In genomic region chr11:35794850-35795249, GRCh38 we compare ENCODE assay signal across 17 cellular contexts.
DNase-seq lines count a peak whose midpoint lies in the region; ATAC-seq, FAIRE-seq and TF ChIP-seq lines count a peak whose summit lies in the region.
"Had no signal": no experiment of that assay in that cellular context is flagged by ENCODE, and none has a peak within 500 bp of the region (broad histone marks: within the 10 kb centered on the region; RNA-seq: fewer than 3 reads in every experiment).

No MANE protein-coding gene starts in this region.

- no peak overlapping the region for H2BK120ac ChIP-seq in trophoblast cell (ENCODE audit: insufficient read depth, low read length, poor library complexity)

- H3K79me1 ChIP-seq in trophoblast cell (ENCODE audit: low read length): peaks cover 4% of the 10 kb centered on the region

- H3K4me1 ChIP-seq in trophoblast cell (ENCODE audit: control insufficient read depth in 1 of 2, insufficient read depth in 2 of 2, low read length in 2 of 2): peaks cover 10 to 15% of the 10 kb centered on the region in 2 experiments

- no peaks in the 10 kb centered on the region for H3K36me3 ChIP-seq in trophoblast cell (ENCODE audit: control insufficient read depth in 1 of 2, insufficient read depth in 2 of 2, low read length in 2 of 2)
- H3K36me3 ChIP-seq in H7 (replicated peaks; ENCODE audit: control insufficient read depth, insufficient read depth, low read length): no peaks in the 10 kb centered on the region
- H3K36me3 ChIP-seq: sigmoid colon had no signal

- H3K18ac ChIP-seq in trophoblast cell (ENCODE audit: low read length): no peak overlapping the region

- ATAC-seq in GM18870 (IDR thresholded peaks at IDR 0.05; ENCODE audit: unreplicated experiment): no peak
- ATAC-seq: left cardiac atrium; naive thymus-derived CD4-positive, alpha-beta T cell; stimulated activated naive CD8-positive, alpha-beta T cell treated with anti-CD3 and anti-CD28 coated beads, Interleukin-15, Interleukin-2, amounts not matched to agents 100 U/mL and 50 U/mL, for 24 hours had no signal

- H4K12ac ChIP-seq in trophoblast cell (ENCODE audit: low read depth, low read length): no peak overlapping the region

- no peaks in the 10 kb centered on the region for H3K79me2 ChIP-seq in trophoblast cell (ENCODE audit: control insufficient read depth, insufficient read depth, low read length, poor library complexity)

- H3K27me3 ChIP-seq in trophoblast cell (ENCODE audit: insufficient read depth, low read length) (no peaks in the 10 kb centered on the region), H7 (ENCODE audit: control insufficient read depth, insufficient read depth, low read length) (no peaks in the 10 kb centered on the region)
- H3K27me3 ChIP-seq: sigmoid colon had no signal

- no peak overlapping the region for H4K8ac ChIP-seq in trophoblast cell (ENCODE audit: low read depth, low read length)

- no peak overlapping the region for H3K4me2 ChIP-seq in trophoblast cell (ENCODE audit: low read length)

- H2AFZ ChIP-seq in trophoblast cell (ENCODE audit: insufficient read depth, low read length, poor library complexity): no peak overlapping the region

- H3K23ac ChIP-seq in trophoblast cell (ENCODE audit: low read length): no peak overlapping the region

- no peak overlapping the region for H3K14ac ChIP-seq in trophoblast cell (ENCODE audit: low read length)

- no peak overlapping the region for H3K27ac ChIP-seq in trophoblast cell (ENCODE audit: low read depth, low read length)
- H3K27ac ChIP-seq: sigmoid colon had no signal

- peak; percentile 92 for DNase-seq in EL
- peak; percentile 11 for DNase-seq in RCC 7860 (ENCODE audit: low spot score)
- peak; percentile 80 for DNase-seq in epithelial cell of esophagus (ENCODE audit: low read depth)
- DNase-seq in trophoblast cell: peak; percentile 18 to 54
- DNase-seq in NK-92 (lab: John Stamatoyannopoulos, UW; ENCODE audit: unreplicated experiment): no peak
- DNase-seq in NCI-H82 (lab: John Stamatoyannopoulos, UW): no peak
- DNase-seq in H7: no peak
- DNase-seq: activated CD4-positive, alpha-beta T cell treated with anti-CD3 and anti-CD28 coated beads, Interleukin-2, amount 50 U/mL, for 4 hours; effector CD8-positive, alpha-beta T cell; head of caudate nucleus; left cardiac atrium; naive thymus-derived CD4-positive, alpha-beta T cell; NCI-H1048; NCI-H510A; sigmoid colon; stimulated activated naive CD8-positive, alpha-beta T cell treated with anti-CD3 and anti-CD28 coated beads, Interleukin-15, Interleukin-2, amounts not matched to agents 100 U/mL and 50 U/mL, for 24 hours had no signal

- FAIRE-seq in RCC 7860 (lab: Jason Lieb, UNC): no peak

- WGBS in trophoblast cell (ENCODE audit: extremely low coverage, insufficient coverage, insufficient read length): no CpG with 5 or more reads among the region's 3 CpGs

- peak overlapping the region; percentile 36 for H2BK5ac ChIP-seq in trophoblast cell (ENCODE audit: low read depth, low read length, poor library complexity)

- TF ChIP-seq CTCF in epithelial cell of esophagus (IDR thresholded peaks at IDR 0.05; ENCODE audit: insufficient read depth, low read depth, low read length, missing control alignments): no peak

- H3K4me3 ChIP-seq in epithelial cell of esophagus (ENCODE audit: low read length) (no peak overlapping the region), trophoblast cell (ENCODE audit: low read depth, low read length) (no peak overlapping the region), H7 (ENCODE audit: insufficient read depth, low read depth, low read length) (no peak overlapping the region)
- H3K4me3 ChIP-seq: sigmoid colon had no signal

- H4K91ac ChIP-seq in trophoblast cell (ENCODE audit: low read depth, low read length): no peak overlapping the region

- no peaks in the 10 kb centered on the region for H3K9me3 ChIP-seq in trophoblast cell (ENCODE audit: insufficient read depth, low read depth, low read length)
- H3K9me3 ChIP-seq: sigmoid colon had no signal

- H3K9ac ChIP-seq in trophoblast cell (ENCODE audit: low read length): no peak overlapping the region

- peak overlapping the region; percentile 17 for H2BK12ac ChIP-seq in trophoblast cell (ENCODE audit: low read length)

- H2AK5ac ChIP-seq in trophoblast cell (ENCODE audit: low read length): no peak overlapping the region

- H3K4ac ChIP-seq in trophoblast cell (ENCODE audit: low read depth, low read length): no peak overlapping the region

Comparison
In these comparisons a context has a peak if more than half of its experiments do, and no peak if none do; other contexts are left out.
1. DNase-seq: peak in EL (single experiment), RCC 7860 (single experiment), epithelial cell of esophagus (single experiment) and trophoblast cell (2 of 2); none in NK-92 (single experiment), NCI-H82 (single experiment) and H7 (single experiment).